Comparison of ENCODE assay signal across 1 cellular context in genomic region chr5:151253604-151253948, GRCh38.
TF ChIP-seq lines count a peak whose summit lies in the region.

No MANE protein-coding gene starts in this region.

TF ChIP-seq in endothelial cell of umbilical vein, 7 proteins besides CTCF, POLR2A, EP300 and RAD21:
- TF ChIP-seq JUN (IDR thresholded peaks at IDR 0.05; ENCODE audit: borderline replicate concordance, insufficient read depth, insufficient read length, low read depth) = no peak
- TF ChIP-seq FOS (IDR thresholded peaks at IDR 0.05; ENCODE audit: borderline replicate concordance, insufficient read depth, low read length) = no peak
- no peak for TF ChIP-seq GATA2 (IDR thresholded peaks at IDR 0.05; ENCODE audit: insufficient read depth, insufficient read length, low read depth, low read length)
- no peak for TF ChIP-seq MAX (IDR thresholded peaks at IDR 0.05; ENCODE audit: insufficient read depth, insufficient read length)
- no peak for TF ChIP-seq POLR2AphosphoS5 (IDR thresholded peaks at IDR 0.05; ENCODE audit: insufficient read depth, low read depth, low read length)
- TF ChIP-seq EZH2 (IDR thresholded peaks at IDR 0.05; ENCODE audit: borderline replicate concordance, low read depth, low read length, severe bottlenecking) = no peak
- no peak for TF ChIP-seq MYC (IDR thresholded peaks at IDR 0.05; ENCODE audit: low read depth, low read length)
